In genomic region chr6:98834060-98835031, GRCh38 we compare ENCODE assay signal across 8 cellular contexts. TPM values are rescaled to one million over a fixed set of nuclear protein-coding genes. Genes with fewer than 3 reads are reported as not detected.
DNase-seq lines count a peak whose midpoint lies in the region; ATAC-seq and TF ChIP-seq lines count a peak whose summit lies in the region.

Gene POU3F2, plus strand, starts transcription at chr6:98834574. Its CDS starts 300 bp downstream, at chr6:98834874.

- H3K27me3 ChIP-seq in liver (ENCODE audit: control insufficient read depth in 4 of 4, insufficient read depth in 4 of 4, low read length in 3 of 4), result peaks cover 0 to 45% (median 21%) of the 10 kb centered on the region in 4 donors

- peak within 1 kb of the TSS; percentile 36 to 63 (median 62) for H3K4me3 ChIP-seq in liver (ENCODE audit: low read depth in 1 of 3, low read length in 3 of 3)

- no peaks in the 10 kb centered on the region for H3K36me3 Mint-ChIP-seq in activated CD4-positive, alpha-beta T cell treated with anti-CD3 and anti-CD28 coated beads for 36 hours (ENCODE audit: low read depth)

- TF ChIP-seq RAD21 in liver (IDR thresholded peaks at IDR 0.05), result no peak

- H3K36me3 ChIP-seq in liver (ENCODE audit: control insufficient read depth in 4 of 4, insufficient read depth in 3 of 4, low read depth in 1 of 4, low read length in 3 of 4), result no peaks in the 10 kb centered on the region

- DNase-seq in A172 (ENCODE audit: low spot score) (peak; percentile 90), NCI-H2171 (lab: John Stamatoyannopoulos, UW) (peak; percentile 96), dermis blood vessel endothelial cell (peak; percentile 77)
- DNase-seq in activated CD4-positive, alpha-beta T cell treated with anti-CD3 and anti-CD28 coated beads for 36 hours, result peak; percentile 85
- peak; percentile 58 to 59 for DNase-seq in stimulated activated CD4-positive, alpha-beta T cell treated with anti-CD3 and anti-CD28 coated beads, Interleukin-2, amount 100 ng/mL, for 48 hours

- intact Hi-C loops in activated CD4-positive, alpha-beta T cell treated with anti-CD3 and anti-CD28 coated beads for 36 hours (cut with DNase I, micrococcal nuclease), result loop anchor here (1.0 to 10.0 kb wide), 7 partner anchors 113 to 1630 kb away; partner anchors contain the start of genes FBXL4 (in 1 of the 2), MMS22L (in 1 of the 2), PRDM13 (in 1 of the 2) and SIM1 (in 1 of the 2)

- H3K9me3 Mint-ChIP-seq in activated CD4-positive, alpha-beta T cell treated with anti-CD3 and anti-CD28 coated beads for 36 hours (ENCODE audit: low read depth), result no peaks in the 10 kb centered on the region

- no peak within 1 kb of the TSS for H3K9ac ChIP-seq in liver (ENCODE audit: low read depth in 1 of 2, low read length in 2 of 2)

- no peak within 1 kb of the TSS for H3K27ac Mint-ChIP-seq in activated CD4-positive, alpha-beta T cell treated with anti-CD3 and anti-CD28 coated beads for 36 hours

- CTCF ChIA-PET in activated CD4-positive, alpha-beta T cell treated with anti-CD3 and anti-CD28 coated beads for 36 hours (lab: Charles Lee), result interaction anchor here (0.7 to 1.6 kb wide), 3 partner anchors 11 to 1339 kb away, joined by 3 to 5 read pairs (median 4); no protein-coding TSS in a partner anchor

- peaks cover 27 to 43% (median 39%) of the 10 kb centered on the region in 4 donors for H3K4me1 ChIP-seq in liver (ENCODE audit: control insufficient read depth in 4 of 4, insufficient read depth in 4 of 4, low read length in 3 of 4)

- peaks cover 64% of the 10 kb centered on the region for H3K27me3 Mint-ChIP-seq in activated CD4-positive, alpha-beta T cell treated with anti-CD3 and anti-CD28 coated beads for 36 hours

- H3K27ac ChIP-seq in liver (ENCODE audit: low read depth in 1 of 2, low read length in 2 of 2), result no peak within 1 kb of the TSS

- POLR2A ChIA-PET in activated CD4-positive, alpha-beta T cell treated with anti-CD3 and anti-CD28 coated beads for 36 hours (lab: Charles Lee), result no interaction called here

- 1% methylated on average over 83 of the region's 83 CpGs for WGBS in liver

- H3K9me3 ChIP-seq in liver (ENCODE audit: control insufficient read depth in 4 of 4, low read length in 3 of 4), result peaks cover 0 to 2% (median 0%) of the 10 kb centered on the region in 4 donors

- H3K4me3 Mint-ChIP-seq in activated CD4-positive, alpha-beta T cell treated with anti-CD3 and anti-CD28 coated beads for 36 hours, result peak within 1 kb of the TSS; percentile 75

- ATAC-seq in GM18868 (IDR thresholded peaks at IDR 0.05; ENCODE audit: unreplicated experiment), result peak; percentile 45
- ATAC-seq in HG03103 (IDR thresholded peaks at IDR 0.05; ENCODE audit: low read depth, unreplicated experiment), result peak; percentile 60
- peak; percentile 85 for ATAC-seq in activated CD4-positive, alpha-beta T cell treated with anti-CD3 and anti-CD28 coated beads for 36 hours

- no peak for TF ChIP-seq CTCF in liver (IDR thresholded peaks at IDR 0.05; ENCODE audit: low read depth, low read length, missing input control)

- H3K4me1 Mint-ChIP-seq in activated CD4-positive, alpha-beta T cell treated with anti-CD3 and anti-CD28 coated beads for 36 hours, result peaks cover 43% of the 10 kb centered on the region

TF ChIP-seq in liver, 16 proteins besides CTCF, POLR2A, EP300 and RAD21:
- no peak for TF ChIP-seq SP1 (IDR thresholded peaks at IDR 0.05)
- TF ChIP-seq HNF4G (IDR thresholded peaks at IDR 0.05), result no peak
- TF ChIP-seq FOXA1 (IDR thresholded peaks at IDR 0.05), result no peak
- TF ChIP-seq NR2F2 (IDR thresholded peaks at IDR 0.05), result no peak
- no peak for TF ChIP-seq GABPA (IDR thresholded peaks at IDR 0.05 in 1 of 2, conservative IDR thresholded peaks at IDR 0.05 in 1 of 2)
- TF ChIP-seq FOXA2 (IDR thresholded peaks at IDR 0.05), result no peak
- TF ChIP-seq MAX (IDR thresholded peaks at IDR 0.05), result no peak
- no peak for TF ChIP-seq HNF4A (conservative IDR thresholded peaks at IDR 0.05)
- TF ChIP-seq, protein P1, sequence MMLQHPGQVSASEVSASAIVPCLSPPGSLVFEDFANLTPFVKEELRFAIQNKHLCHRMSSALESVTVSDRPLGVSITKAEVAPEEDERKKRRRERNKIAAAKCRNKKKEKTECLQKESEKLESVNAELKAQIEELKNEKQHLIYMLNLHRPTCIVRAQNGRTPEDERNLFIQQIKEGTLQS (IDR thresholded peaks at IDR 0.05), result no peak
- no peak for TF ChIP-seq ZBTB33 (IDR thresholded peaks at IDR 0.05)
- no peak for TF ChIP-seq EGR1 (IDR thresholded peaks at IDR 0.05; ENCODE audit: low read depth in 2 of 2)
- no peak for TF ChIP-seq RXRA (IDR thresholded peaks at IDR 0.05)
- TF ChIP-seq JUND (IDR thresholded peaks at IDR 0.05), result no peak
- no peak for TF ChIP-seq REST (IDR thresholded peaks at IDR 0.05)
- TF ChIP-seq YY1 (IDR thresholded peaks at IDR 0.05), result no peak
- TF ChIP-seq TAF1 (conservative IDR thresholded peaks at IDR 0.05), result no peak

RNA-seq across cellular contexts. Expression of gene POU3F2, which starts in this region (rescaled TPM):
- 0.91 and 0.93 TPM in 2 replicates for total RNA-seq in A172 (2014; rRNA removed; shearing (Covaris generic))
- not detected for total RNA-seq in activated CD4-positive, alpha-beta T cell treated with anti-CD3 and anti-CD28 coated beads for 36 hours
- total RNA-seq in dermis blood vessel endothelial cell (not detected in 2 replicates), liver (not detected)
- not detected for polyA plus RNA-seq in liver

Comparison
In these comparisons a context has a peak if more than half of its experiments do, and no peak if none do; other contexts are left out.
1. Peak in DNase-seq in A172; RNA of the gene not detected or under 1 TPM.
2. Peak in DNase-seq and ATAC-seq in activated CD4-positive, alpha-beta T cell treated with anti-CD3 and anti-CD28 coated beads for 36 hours; RNA of the gene not detected or under 1 TPM.
3. Peak in DNase-seq in dermis blood vessel endothelial cell; RNA of the gene not detected or under 1 TPM.